ENCODE assay signal across 8 cellular contexts in genomic region chr1:43454270-43455011, GRCh38. TPM values are rescaled to one million over a fixed set of nuclear protein-coding genes. Genes with fewer than 3 reads are reported as not detected.
DNase-seq lines count a peak whose midpoint lies in the region; ATAC-seq and TF ChIP-seq lines count a peak whose summit lies in the region.

No MANE protein-coding gene starts in this region.

- H3K27me3 Mint-ChIP-seq in glutamatergic neuron (ENCODE audit: unreplicated experiment) = peaks cover 9% of the 10 kb centered on the region
- H3K27me3 Mint-ChIP-seq in type B pancreatic cell = peaks cover 19% of the 10 kb centered on the region

- ATAC-seq in GM19467 (IDR thresholded peaks at IDR 0.05; ENCODE audit: unreplicated experiment) (peak; percentile 68), RWPE2 (ENCODE audit: low read depth) (peak; percentile 83)

- peak overlapping the region; percentile 44 for H3K4me3 ChIP-seq in RWPE2 (ENCODE audit: severe bottlenecking)

- H3K9me3 ChIP-seq in KOPT-K1 (ENCODE audit: insufficient read depth, low read length, poor library complexity, severe bottlenecking) = no peaks in the 10 kb centered on the region
- H3K9me3 ChIP-seq in RWPE2 (ENCODE audit: severe bottlenecking) = no peaks in the 10 kb centered on the region

- H3K4me1 Mint-ChIP-seq in glutamatergic neuron (ENCODE audit: low read depth, unreplicated experiment) = peaks cover 13% of the 10 kb centered on the region
- H3K4me1 Mint-ChIP-seq in type B pancreatic cell (ENCODE audit: unreplicated experiment) = peaks cover 20% of the 10 kb centered on the region

- H3K27ac ChIP-seq in KOPT-K1 (ENCODE audit: low read depth, low read length, poor library complexity, severe bottlenecking) = peak overlapping the region; percentile 51
- peak overlapping the region; percentile 98 for H3K27ac ChIP-seq in RWPE2 (ENCODE audit: poor library complexity, severe bottlenecking)

- H3K36me3 ChIP-seq in KOPT-K1 (ENCODE audit: insufficient read depth, low read length) (peaks cover 33% of the 10 kb centered on the region), RWPE2 (ENCODE audit: low read depth) (peaks cover 30% of the 10 kb centered on the region)

- peaks cover 1% of the 10 kb centered on the region for H3K36me3 Mint-ChIP-seq in glutamatergic neuron (ENCODE audit: unreplicated experiment)
- peaks cover 21% of the 10 kb centered on the region for H3K36me3 Mint-ChIP-seq in type B pancreatic cell

- peak overlapping the region; percentile 72 for H3K27ac Mint-ChIP-seq in glutamatergic neuron (ENCODE audit: unreplicated experiment)
- H3K27ac Mint-ChIP-seq in type B pancreatic cell = peak overlapping the region; percentile 95

- peaks cover 16% of the 10 kb centered on the region for H3K4me1 ChIP-seq in RWPE2 (ENCODE audit: insufficient read depth, poor library complexity, severe bottlenecking)

- DNase-seq in C1 segment of cervical spinal cord (lab: John Stamatoyannopoulos, UW) (peak in 12 of 14 donors; percentile 22 to 88 (median 55)), RWPE2 (ENCODE audit: low spot score) (no peak), glutamatergic neuron (peak; percentile 70), occipital lobe (lab: John Stamatoyannopoulos, UW) (peak; percentile 72), type B pancreatic cell (ENCODE audit: extremely low spot score, unreplicated experiment) (peak; percentile 69)
- peak; percentile 14 for DNase-seq in activated naive CD8-positive, alpha-beta T cell treated with anti-CD3 and anti-CD28 coated beads, Interleukin-2, amount 50 U/mL, for 16 hours (ENCODE audit: low read depth, low spot score)

- no peak for TF ChIP-seq CTCF in RWPE2 (IDR thresholded peaks at IDR 0.05; ENCODE audit: poor library complexity, severe bottlenecking)
- no peak for TF ChIP-seq CTCF in glutamatergic neuron (IDR thresholded peaks at IDR 0.05; ENCODE audit: partially characterized antibody, unreplicated experiment)
- TF ChIP-seq CTCF in type B pancreatic cell (conservative IDR thresholded peaks at IDR 0.05) = peak; percentile 38

- H3K27me3 ChIP-seq in RWPE2 (ENCODE audit: insufficient read depth, poor library complexity, severe bottlenecking) = no peaks in the 10 kb centered on the region

- peak overlapping the region; percentile 91 for H3K4me3 Mint-ChIP-seq in glutamatergic neuron (ENCODE audit: unreplicated experiment)
- H3K4me3 Mint-ChIP-seq in type B pancreatic cell = peak overlapping the region; percentile 95

- H3K9me3 Mint-ChIP-seq in glutamatergic neuron (ENCODE audit: unreplicated experiment) = peaks cover 19% of the 10 kb centered on the region
- peaks cover 4% of the 10 kb centered on the region for H3K9me3 Mint-ChIP-seq in type B pancreatic cell

RNA-seq across cellular contexts. Expression of gene HYI, which starts 0.7 kb away (rescaled TPM):
- total RNA-seq in glutamatergic neuron (ENCODE audit: unreplicated experiment) (18.7 TPM), occipital lobe (32.1 TPM), type B pancreatic cell (ENCODE audit: low replicate concordance) (20.0 and 36.0 TPM in 2 replicates)
